In genomic region chr1:247812637-247813036, GRCh38 we compare ENCODE assay signal across 1 cellular context.
TF ChIP-seq lines count a peak whose summit lies in the region.

No MANE protein-coding gene starts in this region.

TF ChIP-seq in HepG2, 621 proteins besides CTCF, POLR2A, EP300 and RAD21:
- TF ChIP-seq CCDC6 (CRISPR knock-in tag; IDR thresholded peaks at IDR 0.05) (no peak), SRSF1 (optimal IDR thresholded peaks at IDR 0.05; ENCODE audit: low read depth, low read length) (no peak), ELK4 (CRISPR knock-in tag; IDR thresholded peaks at IDR 0.05; ENCODE audit: borderline replicate concordance) (no peak), SNAPC4 (CRISPR knock-in tag; IDR thresholded peaks at IDR 0.05) (no peak), ZNF143 (CRISPR knock-in tag; IDR thresholded peaks at IDR 0.05) (no peak), MNT (IDR thresholded peaks at IDR 0.05) (0 out of 2 replicates have a peak, but pooled peaks have one; percentile 4), YEATS2 (CRISPR knock-in tag; IDR thresholded peaks at IDR 0.05; ENCODE audit: borderline replicate concordance) (no peak), ATF7 (IDR thresholded peaks at IDR 0.05) (0 out of 2 replicates have a peak, but pooled peaks have one; percentile 5), ATF7 (CRISPR knock-in tag; IDR thresholded peaks at IDR 0.05) (no peak)
TF ChIP-seq in HepG2: peak in this region for 2.
